Comparison of ENCODE assay signal across 11 cellular contexts in the genomic region with DNA sequence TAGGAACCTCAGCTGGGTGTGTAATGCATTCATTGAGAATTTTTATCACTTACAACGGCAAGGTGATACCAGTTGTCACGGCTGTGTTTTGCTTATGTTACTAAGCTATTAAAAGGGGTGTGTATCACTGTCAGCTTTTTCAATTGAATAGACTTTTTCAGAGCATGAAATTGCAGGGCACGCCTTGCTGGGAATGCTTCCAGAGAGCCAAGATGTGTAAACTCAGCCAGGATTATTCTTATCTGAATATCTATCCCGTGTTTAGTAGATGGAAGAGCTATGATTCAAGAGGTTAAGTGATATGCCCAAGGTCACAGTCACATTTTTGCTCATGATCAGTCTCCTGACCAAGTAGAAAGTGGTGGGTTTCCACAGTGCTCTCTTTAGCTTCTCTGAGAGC. TPM values are rescaled to one million over a fixed set of nuclear protein-coding genes. Genes with fewer than 3 reads are reported as not detected.
DNase-seq lines count a peak whose midpoint lies in the region; ATAC-seq and TF ChIP-seq lines count a peak whose summit lies in the region.
"Had no signal": no experiment of that assay in that cellular context is flagged by ENCODE, and none has a peak within 500 bp of the region (broad histone marks: within the 10 kb centered on the region; RNA-seq: fewer than 3 reads in every experiment).

No MANE protein-coding gene starts in this region.

- WGBS in sigmoid colon, 2 donors: 6 to 51% methylated on average over 4 of the region's 4 CpGs

- H3K36me3 Mint-ChIP-seq in MCF 10A (ENCODE audit: insufficient read depth, unreplicated experiment): no peaks in the 10 kb centered on the region
- H3K36me3 Mint-ChIP-seq: natural killer cell had no signal

- POLR2A ChIA-PET in MCF 10A (lab: Yijun Ruan, JAX): interaction anchor here (0.5 to 1.2 kb wide), 9 partner anchors 11 to 1103 kb away, joined by 3 to 4 read pairs (median 3); no protein-coding TSS in a partner anchor

- DNase-seq in MCF 10A (ENCODE audit: unreplicated experiment) (peak; percentile 30), breast epithelium (ENCODE audit: low spot score in 2 of 2) (no peak), NCI-H748 treated with DMSO at 0.1 percent for 48 hours (lab: John Stamatoyannopoulos, UW) (peak; percentile 75), fibroblast of mammary gland (ENCODE audit: low read depth) (peak; percentile 24), SK-N-DZ (ENCODE audit: low spot score) (no peak), sigmoid colon (no peak)
- DNase-seq in activated CD8-positive, alpha-beta memory T cell treated with anti-CD3 and anti-CD28 coated beads for 24 hours: no peak
- DNase-seq: ACHN, anterior cingulate cortex, natural killer cell had no signal

- no peak overlapping the region for H3K27ac ChIP-seq in breast epithelium
- no peak overlapping the region for H3K27ac ChIP-seq in sigmoid colon

- H3K27ac Mint-ChIP-seq in MCF 10A (ENCODE audit: low read depth, unreplicated experiment): no peak overlapping the region
- H3K27ac Mint-ChIP-seq: natural killer cell had no signal

- intact Hi-C loops in MCF 10A (cut with micrococcal nuclease) (no loop called here), breast epithelium (cut with DNase I; ENCODE audit: low total_unique reads) (no loop called here), sigmoid colon (cut with DNase I) (no loop called here)

- H3K9me3 ChIP-seq in breast epithelium (no peaks in the 10 kb centered on the region), sigmoid colon (no peaks in the 10 kb centered on the region)

- BruUV-seq in MCF 10A (replicated peaks; lab: Mats Ljungman, UMichigan): no TSS peak

- H3K4me3 Mint-ChIP-seq in MCF 10A (ENCODE audit: unreplicated experiment): no peak overlapping the region
- H3K4me3 Mint-ChIP-seq: natural killer cell had no signal

- H3K27me3 ChIP-seq in breast epithelium (no peaks in the 10 kb centered on the region), sigmoid colon (no peaks in the 10 kb centered on the region)

- TF ChIP-seq CTCF in MCF 10A (IDR thresholded peaks at IDR 0.05; ENCODE audit: unreplicated experiment) (no peak), breast epithelium (IDR thresholded peaks at IDR 0.05) (no peak), fibroblast of mammary gland (conservative IDR thresholded peaks at IDR 0.05; ENCODE audit: control insufficient read depth, insufficient read depth, low read depth, low read length) (no peak), sigmoid colon (IDR thresholded peaks at IDR 0.05) (no peak)

- TF ChIP-seq POLR2A in breast epithelium (IDR thresholded peaks at IDR 0.05) (no peak), sigmoid colon (IDR thresholded peaks at IDR 0.05) (no peak)

- H3K27me3 Mint-ChIP-seq in MCF 10A (ENCODE audit: insufficient read depth, unreplicated experiment): peaks cover 19% of the 10 kb centered on the region

- H3K4me1 ChIP-seq in breast epithelium (no peaks in the 10 kb centered on the region), sigmoid colon (peaks cover 0 to 47% (median 33%) of the 10 kb centered on the region in 4 donors)

- H3K9me3 Mint-ChIP-seq in MCF 10A (ENCODE audit: unreplicated experiment): no peaks in the 10 kb centered on the region
- H3K9me3 Mint-ChIP-seq: natural killer cell had no signal

- H3K4me3 ChIP-seq in breast epithelium (no peak overlapping the region), fibroblast of mammary gland (ENCODE audit: control insufficient read depth, low read depth, low read length) (no peak overlapping the region), sigmoid colon (no peak overlapping the region)

- H3K4me1 Mint-ChIP-seq in MCF 10A (ENCODE audit: insufficient read depth, unreplicated experiment): peaks cover 18% of the 10 kb centered on the region
- H3K4me1 Mint-ChIP-seq: natural killer cell had no signal

- CTCF ChIA-PET in MCF 10A (lab: Yijun Ruan, JAX): no interaction called here

- no peak for TF ChIP-seq EP300 in sigmoid colon (IDR thresholded peaks at IDR 0.05)

- no peak for ATAC-seq in GM18861 (IDR thresholded peaks at IDR 0.05; ENCODE audit: unreplicated experiment)
- ATAC-seq: natural killer cell had no signal

- H3K36me3 ChIP-seq in breast epithelium: no peaks in the 10 kb centered on the region
- no peaks in the 10 kb centered on the region for H3K36me3 ChIP-seq in sigmoid colon

RNA-seq across cellular contexts. Expression of a gene that starts 6.6 kb away (rescaled TPM):
- total RNA-seq in MCF 10A (2022) (not detected in 2 replicates), breast epithelium (1 to 10 TPM in 2 of 3 donors, not detected in 1; 2.5 to 2.6 TPM), sigmoid colon (1 to 10 TPM in 1 of 4 donors, not detected in 3; 1.8 TPM)
- polyA plus RNA-seq in SK-N-DZ (2014; cell fraction: cytosol; rRNA removed): not detected in 2 replicates
- polyA plus RNA-seq in SK-N-DZ (2014; cell fraction: nucleus; rRNA removed): 0.78 TPM in 1 of 2 replicates, not detected in the other
- under 1 TPM in 1 of 3 donors, not detected in 2; 0.26 TPM for polyA plus RNA-seq in sigmoid colon

Comparison
In these comparisons a context has a peak if more than half of its experiments do, and no peak if none do; other contexts are left out.
1. DNase-seq: peak in MCF 10A (single experiment), NCI-H748 treated with DMSO at 0.1 percent for 48 hours (single experiment) and fibroblast of mammary gland (single experiment); none in breast epithelium (0 of 2), SK-N-DZ (single experiment), sigmoid colon (single experiment) and activated CD8-positive, alpha-beta memory T cell treated with anti-CD3 and anti-CD28 coated beads for 24 hours (single experiment).